In the genomic region with DNA sequence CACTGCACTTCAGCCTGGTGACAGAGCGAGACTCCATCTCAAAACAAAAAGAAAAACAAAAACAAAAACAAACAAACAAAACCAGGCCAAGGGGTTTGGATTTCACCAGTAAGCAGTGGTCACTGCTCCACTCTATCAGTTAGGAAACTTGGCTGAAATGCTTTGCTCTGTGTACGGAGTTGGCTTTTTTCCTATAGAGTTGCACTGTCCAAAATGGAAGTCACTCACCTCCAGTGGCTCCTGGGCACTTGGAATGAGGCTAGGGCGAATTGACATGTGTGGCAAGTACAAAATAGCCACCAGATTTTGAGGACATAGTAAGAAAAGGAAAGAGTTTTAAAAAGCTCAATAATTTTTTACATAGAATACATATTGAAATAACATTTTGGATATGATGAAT, we compare ENCODE assay signal across 27 cellular contexts.
"Had no signal": no experiment of that assay in that cellular context is flagged by ENCODE, and none has a peak within 500 bp of the region (broad histone marks: within the 10 kb centered on the region; RNA-seq: fewer than 3 reads in every experiment).

No MANE protein-coding gene starts in this region.

- H3K27ac ChIP-seq: heart right ventricle, hepatocyte, neural progenitor cell, neutrophil, parathyroid adenoma, psoas muscle, sigmoid colon, spleen, suprapubic skin, thoracic aorta, tibial artery, upper lobe of right lung had no signal

- ATAC-seq: left colon; natural killer cell; stimulated activated effector memory CD8-positive, alpha-beta T cell treated with anti-CD3 and anti-CD28 coated beads, Interleukin-12 subunit alpha, Interleukin-12 subunit beta, amount 100 ng/mL, for 72 hours; upper lobe of right lung had no signal

- DNase-seq: heart right ventricle; kidney glomerular epithelial cell; left colon; mesendoderm; naive B cell; natural killer cell; nephron progenitor cell; occipital lobe; psoas muscle; sigmoid colon; small intestine; spleen; stimulated activated CD4-positive, alpha-beta T cell treated with anti-CD3 and anti-CD28 coated beads, Interleukin-4, amount 100 ng/mL, for 24 hours; stimulated activated naive CD4-positive, alpha-beta T cell; tibial artery; trophoblast cell; upper lobe of right lung had no signal

- FAIRE-seq: keratinocyte, small intestine, urothelium cell line had no signal

- H3K79me2 ChIP-seq: hepatocyte, parathyroid adenoma had no signal

- H3K4me3 ChIP-seq: heart right ventricle, hepatocyte, lung, neural progenitor cell, psoas muscle, sigmoid colon, spleen, suprapubic skin, thoracic aorta, tibial artery, upper lobe of right lung had no signal

- H3K27me3 ChIP-seq: heart right ventricle, hepatocyte, neural progenitor cell, sigmoid colon, suprapubic skin, upper lobe of right lung had no signal

- H2AFZ ChIP-seq: hepatocyte, neural progenitor cell, parathyroid adenoma had no signal

- H3K9me3 ChIP-seq: heart right ventricle, neutrophil, psoas muscle, sigmoid colon, spleen, suprapubic skin, thoracic aorta, tibial artery, upper lobe of right lung had no signal

- H3K4me2 ChIP-seq: hepatocyte, neural progenitor cell had no signal

- H3K36me3 ChIP-seq: heart right ventricle, neural progenitor cell, neutrophil, sigmoid colon, spleen, suprapubic skin, thoracic aorta, tibial artery, upper lobe of right lung had no signal

- H3K9ac ChIP-seq: neural progenitor cell, parathyroid adenoma had no signal

- H3K4me1 ChIP-seq: heart right ventricle, sigmoid colon, spleen, suprapubic skin, tibial artery, upper lobe of right lung had no signal
